In genomic region chr4:76302856-76303438, GRCh38 we compare ENCODE assay signal across 1 cellular context.
TF ChIP-seq lines count a peak whose summit lies in the region.

No MANE protein-coding gene starts in this region.

TF ChIP-seq in K562, 482 proteins besides CTCF, POLR2A, EP300 and RAD21:
- TF ChIP-seq STAG1 (CRISPR knock-in tag; IDR thresholded peaks at IDR 0.05; ENCODE audit: borderline replicate concordance): no peak
- no peak for TF ChIP-seq E2F5 (CRISPR knock-in tag; IDR thresholded peaks at IDR 0.05)
- TF ChIP-seq EP400 (IDR thresholded peaks at IDR 0.05): no peak
- peak; percentile 79 for TF ChIP-seq CEBPB (tag; IDR thresholded peaks at IDR 0.05)
- no peak for TF ChIP-seq NFIX (CRISPR knock-in tag; IDR thresholded peaks at IDR 0.05; ENCODE audit: low read depth)
- no peak for TF ChIP-seq ZNF384 (IDR thresholded peaks at IDR 0.05; ENCODE audit: low read depth, low read length)
- TF ChIP-seq CEBPG (CRISPR knock-in tag; IDR thresholded peaks at IDR 0.05): no peak
- peak; percentile 76 to 88 for TF ChIP-seq CEBPG (tag; conservative IDR thresholded peaks at IDR 0.05 in 1 of 2, IDR thresholded peaks at IDR 0.05 in 1 of 2)
- no peak for TF ChIP-seq ARID4B (CRISPR knock-in tag; IDR thresholded peaks at IDR 0.05)
- TF ChIP-seq EHMT2 (IDR thresholded peaks at IDR 0.05): peak; percentile 9; the same call in 1 of the 2 replicates
- no peak for TF ChIP-seq ZBTB49 (CRISPR knock-in tag; IDR thresholded peaks at IDR 0.05; ENCODE audit: borderline replicate concordance)
- no peak for TF ChIP-seq YY1 (IDR thresholded peaks at IDR 0.05; ENCODE audit: borderline replicate concordance in 1 of 3, control insufficient read depth in 1 of 3, extremely low read depth in 1 of 3, insufficient read depth in 3 of 3, insufficient read length in 1 of 3, insufficient replicate concordance in 2 of 3, low read depth in 1 of 3, low read length in 2 of 3)
- TF ChIP-seq LCOR (CRISPR knock-in tag; IDR thresholded peaks at IDR 0.05): no peak
